Comparison of ENCODE assay signal across 8 cellular contexts in the genomic region with DNA sequence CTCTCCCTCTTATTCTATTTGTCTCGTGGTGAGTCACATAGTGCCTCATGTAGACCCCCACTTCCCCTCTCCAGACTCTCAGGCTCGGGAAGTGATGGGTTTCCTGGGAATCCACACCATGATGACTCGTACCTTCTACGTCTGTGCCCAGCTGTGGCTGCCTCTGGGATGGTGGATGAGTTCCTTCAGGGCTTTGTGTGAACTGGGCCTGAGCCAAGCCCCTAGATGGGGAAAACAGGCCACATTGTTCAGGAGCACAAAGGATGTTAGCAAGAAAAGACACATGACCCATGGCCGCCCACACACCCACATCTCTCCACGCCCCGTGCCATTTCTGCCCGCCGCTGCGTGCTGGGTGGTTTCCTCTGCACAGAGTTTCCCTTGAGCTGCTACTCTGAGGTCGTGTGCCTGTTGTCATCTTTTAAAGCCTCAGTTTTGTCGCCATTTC. TPM values are rescaled to one million over a fixed set of nuclear protein-coding genes. Genes with fewer than 3 reads are reported as not detected.
A peak's percentile ranks its signal among the peaks of the same experiment; 100 is the strongest.
DNase-seq lines count a peak whose midpoint lies in the region; ATAC-seq and TF ChIP-seq lines count a peak whose summit lies in the region.

No MANE protein-coding gene starts in this region.

- no peaks in the 10 kb centered on the region for H3K9me2 ChIP-seq in Karpas-422 (replicated peaks; ENCODE audit: insufficient read depth, low read length)

- no peak overlapping the region for H3K9ac ChIP-seq in Karpas-422 (ENCODE audit: low read length)

- BruUV-seq in A673 (replicated peaks; lab: Mats Ljungman, UMichigan) = no TSS peak

- H3K4me1 Mint-ChIP-seq in activated T-helper 17 cell treated with anti-CD3 and anti-CD28 coated beads, Interleukin-2, amount 50 U/mL, for 72 hours = peaks cover 56% of the 10 kb centered on the region

- peak; percentile 72 for ATAC-seq in GM21360 (IDR thresholded peaks at IDR 0.05; ENCODE audit: unreplicated experiment)
- ATAC-seq in activated T-helper 17 cell treated with anti-CD3 and anti-CD28 coated beads, Interleukin-2, amount 50 U/mL, for 72 hours (replicated peaks) = peak; percentile 94

- H3K4me1 ChIP-seq in A673 (ENCODE audit: insufficient read depth, low read length, poor library complexity, severe bottlenecking) = no peaks in the 10 kb centered on the region
- H3K4me1 ChIP-seq in Karpas-422 (ENCODE audit: low read length) = peaks cover 51% of the 10 kb centered on the region
- peaks cover 3% of the 10 kb centered on the region for H3K4me1 ChIP-seq in BE2C

- H3K79me2 ChIP-seq in Karpas-422 (ENCODE audit: low read length) = peaks cover 8% of the 10 kb centered on the region; the same call in 1 of the 2 replicates

- no peaks in the 10 kb centered on the region for H4K20me1 ChIP-seq in Karpas-422 (ENCODE audit: insufficient read depth, low read depth, low read length)

- POLR2A ChIA-PET in A673 (lab: Charles Lee; ENCODE audit: low non-redundant PET) = no interaction called here

- intact Hi-C loops in A673 (cut with micrococcal nuclease; ENCODE audit: unreplicated experiment) (no loop called here), posterior cingulate gyrus (cut with DNase I) (no loop called here)

- H3K27ac Mint-ChIP-seq in activated T-helper 17 cell treated with anti-CD3 and anti-CD28 coated beads, Interleukin-2, amount 50 U/mL, for 72 hours = peak overlapping the region; percentile 92

- no peaks in the 10 kb centered on the region for H3K36me3 ChIP-seq in A673 (ENCODE audit: insufficient read depth, low read length, poor library complexity, severe bottlenecking)
- H3K36me3 ChIP-seq in Karpas-422 (ENCODE audit: insufficient read depth, low read length) = peaks cover 5% of the 10 kb centered on the region; the same call in 1 of the 2 replicates
- no peaks in the 10 kb centered on the region for H3K36me3 ChIP-seq in BE2C

- H3K27me3 ChIP-seq in A673 (replicated peaks; ENCODE audit: insufficient read depth, low read depth, low read length, poor library complexity) = no peaks in the 10 kb centered on the region
- no peaks in the 10 kb centered on the region for H3K27me3 ChIP-seq in Karpas-422 (ENCODE audit: low read length)
- H3K27me3 ChIP-seq in BE2C = no peaks in the 10 kb centered on the region

- no peak overlapping the region for H3K4me2 ChIP-seq in Karpas-422 (ENCODE audit: low read depth, low read length, poor library complexity, severe bottlenecking)

- H3K4me3 ChIP-seq in A673 (ENCODE audit: low read depth, low read length, poor library complexity, severe bottlenecking) = no peak overlapping the region
- H3K4me3 ChIP-seq in Karpas-422 (ENCODE audit: low read length) = no peak overlapping the region
- H3K4me3 ChIP-seq in fibroblast of villous mesenchyme (ENCODE audit: low read depth, low read length) = no peak overlapping the region
- no peak overlapping the region for H3K4me3 ChIP-seq in BE2C (ENCODE audit: low read depth, low read length)

- TF ChIP-seq CTCF in A673 (conservative IDR thresholded peaks at IDR 0.05; ENCODE audit: low read depth, low read length) (no peak), fibroblast of villous mesenchyme (IDR thresholded peaks at IDR 0.05; ENCODE audit: insufficient read depth, low read depth, low read length) (no peak), BE2C (IDR thresholded peaks at IDR 0.05; ENCODE audit: low read depth, low read length) (no peak)

- H3K27me3 Mint-ChIP-seq in activated T-helper 17 cell treated with anti-CD3 and anti-CD28 coated beads, Interleukin-2, amount 50 U/mL, for 72 hours = no peaks in the 10 kb centered on the region

- H3K4me3 Mint-ChIP-seq in activated T-helper 17 cell treated with anti-CD3 and anti-CD28 coated beads, Interleukin-2, amount 50 U/mL, for 72 hours = peak overlapping the region; percentile 80

- H2AFZ ChIP-seq in Karpas-422 (ENCODE audit: low read length) = no peak overlapping the region

- no peaks in the 10 kb centered on the region for H3K9me3 Mint-ChIP-seq in activated T-helper 17 cell treated with anti-CD3 and anti-CD28 coated beads, Interleukin-2, amount 50 U/mL, for 72 hours

- H3K27ac ChIP-seq in A673 (ENCODE audit: low read depth, low read length, poor library complexity, severe bottlenecking) (no peak overlapping the region), Karpas-422 (ENCODE audit: low read length) (peak overlapping the region; percentile 95; the same call in 1 of the 2 replicates)

- CTCF ChIA-PET in A673 (lab: Charles Lee) = no interaction called here

- H3K36me3 Mint-ChIP-seq in activated T-helper 17 cell treated with anti-CD3 and anti-CD28 coated beads, Interleukin-2, amount 50 U/mL, for 72 hours (ENCODE audit: low read depth) = peaks cover 42% of the 10 kb centered on the region

- H3K9me3 ChIP-seq in A673 (ENCODE audit: low read depth, low read length, poor library complexity, severe bottlenecking) (no peaks in the 10 kb centered on the region), Karpas-422 (ENCODE audit: low read length) (no peaks in the 10 kb centered on the region), BE2C (no peaks in the 10 kb centered on the region)

- peak; percentile 29 for DNase-seq in A673 (ENCODE audit: low spot score)
- DNase-seq in Karpas-422 = no peak
- DNase-seq in fibroblast of villous mesenchyme (ENCODE audit: low read depth) = peak; percentile 64
- DNase-seq in posterior cingulate gyrus = peak in 9 of 10 donors; percentile 66 to 97 (median 85)
- no peak for DNase-seq in BE2C
- DNase-seq in retina = no peak

RNA-seq across cellular contexts. Expression of a gene that starts 10.5 kb away (rescaled TPM):
- 1.8 and 3.3 TPM in 2 replicates for total RNA-seq in A673 (2021)
- 112 and 259 TPM in 2 replicates for total RNA-seq in Karpas-422 (2014; rRNA removed; shearing (Covaris generic); ENCODE audit: low replicate concordance)
- 10 to 100 TPM; 34.9 to 89.7 TPM for total RNA-seq in activated T-helper 17 cell treated with anti-CD3 and anti-CD28 coated beads, Interleukin-2, amount 50 U/mL, for 72 hours
- 1.3 and 3.0 TPM in 2 replicates for total RNA-seq in fibroblast of villous mesenchyme
- polyA plus RNA-seq in BE2C (2012; ENCODE audit: insufficient read depth, insufficient read length, low read depth) = 2.9 TPM

RNA-seq across cellular contexts. Expression of a gene that starts 28.2 kb away (rescaled TPM):
- total RNA-seq in A673 (2021) = 44.4 and 52.4 TPM in 2 replicates
- total RNA-seq in Karpas-422 (2014; rRNA removed; shearing (Covaris generic); ENCODE audit: low replicate concordance) = 18.1 and 36.3 TPM in 2 replicates
- 10 to 100 TPM; 43.6 to 53.8 TPM for total RNA-seq in activated T-helper 17 cell treated with anti-CD3 and anti-CD28 coated beads, Interleukin-2, amount 50 U/mL, for 72 hours
- total RNA-seq in fibroblast of villous mesenchyme = 64.7 and 81.6 TPM in 2 replicates
- 72.5 TPM for polyA plus RNA-seq in BE2C (2012; ENCODE audit: insufficient read depth, insufficient read length, low read depth)

Comparison
In these comparisons a context has a peak if more than half of its experiments do, and no peak if none do; other contexts are left out.
1. DNase-seq: peak in A673 (single experiment), fibroblast of villous mesenchyme (single experiment) and posterior cingulate gyrus (9 of 10); none in Karpas-422 (single experiment), BE2C (single experiment) and retina (single experiment).